15 cellular contexts compared by ENCODE assay signal in genomic region chr10:25522946-25523608, GRCh38.
DNase-seq lines count a peak whose midpoint lies in the region; ATAC-seq and TF ChIP-seq lines count a peak whose summit lies in the region.
"Had no signal": no experiment of that assay in that cellular context is flagged by ENCODE, and none has a peak within 500 bp of the region (broad histone marks: within the 10 kb centered on the region; RNA-seq: fewer than 3 reads in every experiment).

No MANE protein-coding gene starts in this region.

- intact Hi-C loops in Caco-2 (cut with micrococcal nuclease; ENCODE audit: unreplicated experiment): loop anchor here (5.0 kb wide), 2 partner anchors 114 to 159 kb away; no protein-coding TSS in a partner anchor

- ATAC-seq in GM18907 (IDR thresholded peaks at IDR 0.05; ENCODE audit: unreplicated experiment): no peak
- ATAC-seq: naive thymus-derived CD4-positive, alpha-beta T cell; stimulated activated effector memory CD8-positive, alpha-beta T cell treated with anti-CD3 and anti-CD28 coated beads, Interleukin-12 subunit alpha, Interleukin-12 subunit beta, amount 100 ng/mL, for 72 hours had no signal

- no peaks in the 10 kb centered on the region for H3K36me3 Mint-ChIP-seq in Caco-2 (ENCODE audit: insufficient read depth, unreplicated experiment)
- H3K36me3 Mint-ChIP-seq: stimulated activated effector memory CD8-positive, alpha-beta T cell treated with anti-CD3 and anti-CD28 coated beads, Interleukin-12 subunit alpha, Interleukin-12 subunit beta, amount 100 ng/mL, for 72 hours had no signal

- H3K4me3 Mint-ChIP-seq in Caco-2 (ENCODE audit: unreplicated experiment): no peak overlapping the region
- H3K4me3 Mint-ChIP-seq: naive thymus-derived CD4-positive, alpha-beta T cell; stimulated activated effector memory CD8-positive, alpha-beta T cell treated with anti-CD3 and anti-CD28 coated beads, Interleukin-12 subunit alpha, Interleukin-12 subunit beta, amount 100 ng/mL, for 72 hours had no signal

- no TSS peak for BruUV-seq in Caco-2 (replicated peaks; lab: Mats Ljungman, UMichigan)

- CTCF ChIA-PET in Caco-2 (lab: Charles Lee): no interaction called here

- DNase-seq in Caco-2 (peak; percentile 50 to 51), HuH-7 (ENCODE audit: low spot score) (peak; percentile 36), amniotic epithelial cell (ENCODE audit: low read depth) (peak; percentile 72), iris pigment epithelial cell (ENCODE audit: low read depth) (peak; percentile 47), NCI-H2196 treated with DMSO at 0.1 percent for 48 hours (lab: John Stamatoyannopoulos, UW; ENCODE audit: unreplicated experiment) (no peak), NCI-H187 treated with DMSO at 0.1 percent for 48 hours (lab: John Stamatoyannopoulos, UW) (no peak), GM13977 (ENCODE audit: low spot score) (no peak)
- DNase-seq: activated CD4-positive, alpha-beta T cell treated with anti-CD3 and anti-CD28 coated beads for 1 hour; activated effector memory CD4-positive, alpha-beta T cell treated with anti-CD3 and anti-CD28 coated beads, Interleukin-2, amount 50 U/mL, for 16 hours; naive thymus-derived CD4-positive, alpha-beta T cell; NCI-H2081 treated with DMSO at 0.1 percent for 48 hours; SHP77 had no signal

- TF ChIP-seq CTCF in Caco-2 (IDR thresholded peaks at IDR 0.05; ENCODE audit: insufficient read depth in 1 of 2, low read depth in 1 of 2, low read length in 1 of 2, severe bottlenecking in 1 of 2, unreplicated experiment in 1 of 2) (peak; percentile 28 to 34), GM13977 (IDR thresholded peaks at IDR 0.05; ENCODE audit: extremely low read depth, insufficient read depth, missing control alignments) (no peak)

- POLR2A ChIA-PET in Caco-2 (lab: Charles Lee): no interaction called here

- H3K9me3 Mint-ChIP-seq in Caco-2 (ENCODE audit: unreplicated experiment): peaks cover 9% of the 10 kb centered on the region

- H3K27me3 Mint-ChIP-seq in Caco-2 (ENCODE audit: insufficient read depth, unreplicated experiment): no peaks in the 10 kb centered on the region

- no peak overlapping the region for H3K27ac Mint-ChIP-seq in Caco-2 (ENCODE audit: unreplicated experiment)
- H3K27ac Mint-ChIP-seq: naive thymus-derived CD4-positive, alpha-beta T cell; stimulated activated effector memory CD8-positive, alpha-beta T cell treated with anti-CD3 and anti-CD28 coated beads, Interleukin-12 subunit alpha, Interleukin-12 subunit beta, amount 100 ng/mL, for 72 hours had no signal

- H3K4me3 ChIP-seq in Caco-2 (ENCODE audit: low read depth, low read length): no peak overlapping the region
- H3K4me3 ChIP-seq: BLaER1 treated with 17β-estradiol and CSF1 and Interleukin-3, amounts not matched to agents 10 nM and 100 nM had no signal

- no peaks in the 10 kb centered on the region for H3K4me1 ChIP-seq in Caco-2
- H3K4me1 ChIP-seq: BLaER1 treated with 17β-estradiol and CSF1 and Interleukin-3, amounts not matched to agents 10 nM and 100 nM had no signal

- no peaks in the 10 kb centered on the region for H3K36me3 ChIP-seq in Caco-2 (ENCODE audit: control insufficient read depth, insufficient read depth, low read length)
- H3K36me3 ChIP-seq: BLaER1 treated with 17β-estradiol and CSF1 and Interleukin-3, amounts not matched to agents 10 nM and 100 nM had no signal

- H3K9me3 ChIP-seq in Caco-2: 0 out of 2 replicates have a peak, but pooled peaks cover 3% of the 10 kb centered on the region

- H3K27me3 ChIP-seq in Caco-2 (replicated peaks; ENCODE audit: control insufficient read depth, insufficient read depth, low read length): no peaks in the 10 kb centered on the region; the same call in 1 of the 2 replicates
- H3K27me3 ChIP-seq: BLaER1 treated with 17β-estradiol and CSF1 and Interleukin-3, amounts not matched to agents 10 nM and 100 nM had no signal

- in situ Hi-C loops in GM13977 (cut with MboI; ENCODE audit: low pct_unique_long_range_greater_than_20kb, low sequenced_read_pairs, unreplicated experiment): no loop called here

- no peaks in the 10 kb centered on the region for H3K4me1 Mint-ChIP-seq in Caco-2 (ENCODE audit: low read depth, unreplicated experiment)
- H3K4me1 Mint-ChIP-seq: naive thymus-derived CD4-positive, alpha-beta T cell; stimulated activated effector memory CD8-positive, alpha-beta T cell treated with anti-CD3 and anti-CD28 coated beads, Interleukin-12 subunit alpha, Interleukin-12 subunit beta, amount 100 ng/mL, for 72 hours had no signal

Comparison
In these comparisons a context has a peak if more than half of its experiments do, and no peak if none do; other contexts are left out.
1. DNase-seq: peak in Caco-2 (2 of 2), HuH-7 (single experiment), amniotic epithelial cell (single experiment) and iris pigment epithelial cell (single experiment); none in NCI-H2196 treated with DMSO at 0.1 percent for 48 hours (single experiment), NCI-H187 treated with DMSO at 0.1 percent for 48 hours (single experiment) and GM13977 (single experiment).